ENCODE assay signal across 19 cellular contexts in the genomic region with DNA sequence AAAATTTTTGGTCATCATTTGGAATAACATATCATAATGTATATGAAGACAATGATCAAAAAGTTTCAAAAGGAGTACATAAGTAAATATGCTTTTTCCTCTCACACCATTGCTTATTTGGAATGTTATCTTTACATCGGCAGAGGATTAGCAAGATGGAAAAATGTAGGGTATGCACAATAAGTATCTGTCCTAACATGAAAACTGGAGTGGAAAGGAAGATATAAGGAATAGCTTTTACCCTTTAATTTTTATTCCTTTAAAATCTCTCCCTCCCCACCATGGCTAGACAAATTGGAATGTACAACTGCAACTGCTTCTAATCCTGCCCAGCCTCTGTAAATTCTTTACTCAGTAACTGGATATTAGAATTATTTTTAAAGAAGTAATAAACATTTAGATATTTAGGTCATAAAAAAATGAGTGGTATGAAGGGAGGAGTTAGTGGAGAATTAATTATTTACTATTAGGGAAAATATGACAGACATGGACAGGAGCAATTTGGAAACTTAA.
A peak's percentile ranks its signal among the peaks of the same experiment; 100 is the strongest.
DNase-seq lines count a peak whose midpoint lies in the region; TF ChIP-seq lines count a peak whose summit lies in the region.
"Had no signal": no experiment of that assay in that cellular context is flagged by ENCODE, and none has a peak within 500 bp of the region (broad histone marks: within the 10 kb centered on the region; RNA-seq: fewer than 3 reads in every experiment).

No MANE protein-coding gene starts in this region.

- no peak for TF ChIP-seq EP300 in tibial nerve (IDR thresholded peaks at IDR 0.05)

- no peaks in the 10 kb centered on the region for H3K9me3 ChIP-seq in SJCRH30 (replicated peaks)
- H3K9me3 ChIP-seq in tibial nerve = no peaks in the 10 kb centered on the region

- no peak overlapping the region for H3K4me3 ChIP-seq in AG10803 (ENCODE audit: low read length)
- no peak overlapping the region for H3K4me3 ChIP-seq in SJCRH30
- H3K4me3 ChIP-seq in epithelial cell of esophagus (ENCODE audit: low read length) = no peak overlapping the region
- no peak overlapping the region for H3K4me3 ChIP-seq in tibial nerve
- H3K4me3 ChIP-seq: K562 had no signal

- TF ChIP-seq POLR2A in tibial nerve (IDR thresholded peaks at IDR 0.05) = no peak

- H3K36me3 Mint-ChIP-seq in mesothelial cell of epicardium = peaks cover 10% of the 10 kb centered on the region

- peak overlapping the region; percentile 94 for H3K27ac Mint-ChIP-seq in mesothelial cell of epicardium
- H3K27ac Mint-ChIP-seq: B cell had no signal

- H3K9me3 Mint-ChIP-seq in mesothelial cell of epicardium = peaks cover 12% of the 10 kb centered on the region

- DNase-seq in AG10803 (ENCODE audit: low read depth) (peak; percentile 30), SJCRH30 (peak in 1 of 2 experiments; percentile 21), epithelial cell of esophagus (ENCODE audit: low read depth) (peak; percentile 4), mesothelial cell of epicardium (ENCODE audit: low spot score in 2 of 2, unreplicated experiment in 2 of 2) (no peak), hippocampal formation (lab: John Stamatoyannopoulos, UW) (no peak), tibial nerve (ENCODE audit: low spot score in 2 of 2) (no peak), NAMALWA (ENCODE audit: low spot score) (no peak), cerebellar cortex (ENCODE audit: low spot score) (no peak)
- DNase-seq: 8988T, COR-L47, DMS 273 treated with DMSO at 0.1 percent for 48 hours, GDM1, NCI-H1105 treated with DMSO at 0.1 percent for 48 hours, NCI-H2081 treated with DMSO at 0.1 percent for 48 hours, NCI-H510A treated with DMSO at 0.1 percent for 48 hours, NCI-H774, Right ventricle myocardium superior had no signal

- peaks cover 39% of the 10 kb centered on the region for H3K4me1 Mint-ChIP-seq in mesothelial cell of epicardium
- H3K4me1 Mint-ChIP-seq: B cell had no signal

- 65 to 82% methylated on average over 1 of the region's 1 CpG for WGBS in tibial nerve, 2 donors

- H3K36me3 ChIP-seq in SJCRH30 = no peaks in the 10 kb centered on the region
- no peaks in the 10 kb centered on the region for H3K36me3 ChIP-seq in tibial nerve

- H3K4me3 Mint-ChIP-seq in mesothelial cell of epicardium = no peak overlapping the region
- H3K4me3 Mint-ChIP-seq: B cell had no signal

- TF ChIP-seq CTCF in AG10803 (conservative IDR thresholded peaks at IDR 0.05; ENCODE audit: low read length) (no peak), epithelial cell of esophagus (IDR thresholded peaks at IDR 0.05; ENCODE audit: insufficient read depth, low read depth, low read length, missing control alignments) (no peak), mesothelial cell of epicardium (IDR thresholded peaks at IDR 0.05; ENCODE audit: unreplicated experiment) (no peak), tibial nerve (IDR thresholded peaks at IDR 0.05) (no peak)

- no peaks in the 10 kb centered on the region for H3K27me3 ChIP-seq in SJCRH30
- no peaks in the 10 kb centered on the region for H3K27me3 ChIP-seq in tibial nerve

- H3K27me3 Mint-ChIP-seq in mesothelial cell of epicardium (ENCODE audit: low read depth) = no peaks in the 10 kb centered on the region
- H3K27me3 Mint-ChIP-seq: B cell had no signal

- H3K4me1 ChIP-seq in SJCRH30 = peaks cover 30% of the 10 kb centered on the region
- peaks cover 0 to 12% (median 0%) of the 10 kb centered on the region in 4 donors for H3K4me1 ChIP-seq in tibial nerve

- H3K27ac ChIP-seq in SJCRH30 (peak overlapping the region; percentile 90), tibial nerve (no peak overlapping the region)

Comparison
In these comparisons a context has a peak if more than half of its experiments do, and no peak if none do; other contexts are left out.
1. DNase-seq: peak in AG10803 (single experiment) and epithelial cell of esophagus (single experiment); none in mesothelial cell of epicardium (0 of 2), hippocampal formation (0 of 2), tibial nerve (0 of 2), NAMALWA (single experiment) and cerebellar cortex (single experiment).